ENCODE assay signal across 10 cellular contexts in genomic region chr19:9865732-9866627, GRCh38. TPM values are rescaled to one million over a fixed set of nuclear protein-coding genes. Genes with fewer than 3 reads are reported as not detected.
DNase-seq lines count a peak whose midpoint lies in the region; ATAC-seq lines count a peak whose summit lies in the region.
"Had no signal": no experiment of that assay in that cellular context is flagged by ENCODE, and none has a peak within 500 bp of the region (broad histone marks: within the 10 kb centered on the region; RNA-seq: fewer than 3 reads in every experiment).

No MANE protein-coding gene starts in this region.

- peak; percentile 97 for ATAC-seq in T-helper 17 cell
- ATAC-seq in HG02884 (IDR thresholded peaks at IDR 0.05; ENCODE audit: unreplicated experiment) = no peak
- ATAC-seq: stimulated activated memory B cell treated with anti-CD40 and anti-IgM and Interleukin-4, amounts not matched to agents 10 μg/mL and 1 μg/mL and 100 μg/mL, for 72 hours had no signal

- H3K27me3 ChIP-seq in iPS-15b (ENCODE audit: control insufficient read depth, insufficient read depth, low read length) = no peaks in the 10 kb centered on the region
- H3K27me3 ChIP-seq: BLaER1 treated with 17β-estradiol and CSF1 and Interleukin-3, amounts not matched to agents 10 nM and 100 nM had no signal

- H3K36me3 ChIP-seq in iPS-15b (ENCODE audit: control insufficient read depth, insufficient read depth, low read length) = no peaks in the 10 kb centered on the region
- H3K36me3 ChIP-seq: BLaER1 treated with 17β-estradiol and CSF1 and Interleukin-3, amounts not matched to agents 10 nM and 100 nM had no signal

- DNase-seq in stimulated activated naive CD4-positive, alpha-beta T cell (lab: John Stamatoyannopoulos, UW) = peak; percentile 21 to 78 (median 49)
- DNase-seq in stimulated activated naive CD4-positive, alpha-beta T cell treated with Interleukin-2 at 50 U/mL for 16 hours (lab: John Stamatoyannopoulos, UW) = no peak
- DNase-seq in T-helper 17 cell (peak in 1 of 3 donors; percentile 20), NCI-H226 (no peak), middle frontal gyrus (ENCODE audit: extremely low spot score, low spot score) (no peak), SKM-1 treated with dmso at 0.1 percent for 144 hours (lab: John Stamatoyannopoulos, UW; ENCODE audit: unreplicated experiment) (no peak)

- H3K9me3 ChIP-seq in T-helper 17 cell (ENCODE audit: control insufficient read depth, low read length, poor library complexity, severe bottlenecking) (no peaks in the 10 kb centered on the region), iPS-15b (ENCODE audit: control insufficient read depth, insufficient read depth, low read length) (no peaks in the 10 kb centered on the region)
- H3K9me3 ChIP-seq: BLaER1 treated with 17β-estradiol and CSF1 and Interleukin-3, amounts not matched to agents 10 nM and 100 nM had no signal

- no peak overlapping the region for H3K9ac ChIP-seq in iPS-15b (ENCODE audit: low read depth, low read length)
- H3K9ac ChIP-seq: BLaER1 treated with 17β-estradiol and CSF1 and Interleukin-3, amounts not matched to agents 10 nM and 100 nM had no signal

- H3K36me3 Mint-ChIP-seq in T-helper 17 cell (ENCODE audit: low read depth) = no peaks in the 10 kb centered on the region
- H3K36me3 Mint-ChIP-seq: stimulated activated memory B cell treated with anti-CD40 and anti-IgM and Interleukin-4, amounts not matched to agents 10 μg/mL and 1 μg/mL and 100 μg/mL, for 72 hours had no signal

- H3K27me3 Mint-ChIP-seq in T-helper 17 cell = no peaks in the 10 kb centered on the region

- H3K27ac Mint-ChIP-seq in T-helper 17 cell = peak overlapping the region; percentile 32
- H3K27ac Mint-ChIP-seq: stimulated activated memory B cell treated with anti-CD40 and anti-IgM and Interleukin-4, amounts not matched to agents 10 μg/mL and 1 μg/mL and 100 μg/mL, for 72 hours had no signal

- peak overlapping the region; percentile 1 for H3K4me3 ChIP-seq in iPS-15b (ENCODE audit: low read depth, low read length)
- H3K4me3 ChIP-seq: BLaER1 treated with 17β-estradiol and CSF1 and Interleukin-3, amounts not matched to agents 10 nM and 100 nM had no signal

- H3K4me3 Mint-ChIP-seq in T-helper 17 cell = peak overlapping the region; percentile 47
- H3K4me3 Mint-ChIP-seq: stimulated activated memory B cell treated with anti-CD40 and anti-IgM and Interleukin-4, amounts not matched to agents 10 μg/mL and 1 μg/mL and 100 μg/mL, for 72 hours had no signal

- H3K4me1 Mint-ChIP-seq in T-helper 17 cell = peaks cover 39% of the 10 kb centered on the region
- H3K4me1 Mint-ChIP-seq: stimulated activated memory B cell treated with anti-CD40 and anti-IgM and Interleukin-4, amounts not matched to agents 10 μg/mL and 1 μg/mL and 100 μg/mL, for 72 hours had no signal

- H3K4me1 ChIP-seq in iPS-15b (ENCODE audit: control insufficient read depth, insufficient read depth, low read length) = peaks cover 8% of the 10 kb centered on the region

RNA-seq across cellular contexts. Expression of gene PIN1, which starts 30.9 kb away (rescaled TPM):
- total RNA-seq in T-helper 17 cell = 10 to 100 TPM; 42.3 to 55.2 TPM

RNA-seq across cellular contexts. Expression of gene UBL5, which starts 38.3 kb away (rescaled TPM):
- 100 to 1,000 TPM; 202 to 207 TPM for total RNA-seq in T-helper 17 cell

RNA-seq across cellular contexts. Expression of gene FBXL12, which starts 47.1 kb away (rescaled TPM):
- total RNA-seq in T-helper 17 cell = 10 to 100 TPM; 33.5 to 34.4 TPM

Comparison
In these comparisons a context has a peak if more than half of its experiments do, and no peak if none do; other contexts are left out.
1. DNase-seq: peak in stimulated activated naive CD4-positive, alpha-beta T cell (6 of 6); none in stimulated activated naive CD4-positive, alpha-beta T cell treated with Interleukin-2 at 50 U/mL for 16 hours (single experiment), NCI-H226 (single experiment), middle frontal gyrus (single experiment) and SKM-1 treated with dmso at 0.1 percent for 144 hours (single experiment).